In the genomic region with DNA sequence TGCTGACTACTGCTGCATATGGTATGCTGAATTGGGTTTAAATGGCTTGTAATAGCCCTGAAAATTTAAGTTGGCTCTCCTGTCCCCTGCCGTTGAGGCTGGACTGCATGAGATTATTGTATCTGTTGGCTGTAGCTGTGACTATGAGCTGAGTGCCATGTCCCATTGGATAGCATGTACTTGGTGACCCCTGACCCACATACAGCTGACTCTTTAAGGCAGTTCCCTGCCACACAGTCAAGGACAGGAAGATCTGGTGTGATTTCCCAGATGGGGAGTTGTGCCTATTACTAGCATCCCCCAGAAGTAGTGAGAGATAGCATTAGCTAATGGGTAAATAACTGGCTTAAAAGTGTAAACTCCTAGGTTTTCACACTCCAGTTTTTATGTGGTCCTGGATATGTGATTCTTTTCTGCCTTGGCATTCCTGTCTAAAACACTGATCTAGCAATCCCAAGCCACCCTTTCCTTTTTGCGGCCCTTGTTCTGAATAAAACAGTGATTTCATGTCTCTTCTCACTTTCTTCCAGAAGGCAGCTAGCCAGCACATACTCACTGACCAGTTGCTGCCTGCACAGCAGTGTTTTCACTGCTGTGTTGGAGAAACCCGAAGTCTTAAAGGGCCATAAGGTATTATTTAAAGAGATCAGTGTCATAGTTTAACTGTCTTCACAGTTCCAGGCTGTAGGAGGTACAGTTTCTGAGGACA, we compare ENCODE assay signal across 11 cellular contexts. TPM values are rescaled to one million over a fixed set of nuclear protein-coding genes. Genes with fewer than 3 reads are reported as not detected.
DNase-seq lines count a peak whose midpoint lies in the region; ATAC-seq, FAIRE-seq and TF ChIP-seq lines count a peak whose summit lies in the region.
"Had no signal": no experiment of that assay in that cellular context is flagged by ENCODE, and none has a peak within 500 bp of the region (broad histone marks: within the 10 kb centered on the region; RNA-seq: fewer than 3 reads in every experiment).

No MANE protein-coding gene starts in this region.

- H3K4me1 Mint-ChIP-seq in endodermal cell, result peaks cover 28% of the 10 kb centered on the region
- H3K4me1 Mint-ChIP-seq in activated CD8-positive, alpha-beta T cell treated with anti-CD3 and anti-CD28 coated beads for 36 hours (ENCODE audit: low read depth), result no peaks in the 10 kb centered on the region
- H3K4me1 Mint-ChIP-seq: central memory CD8-positive, alpha-beta T cell had no signal

- in situ Hi-C loops in HepG2 (cut with HindIII; ENCODE audit: extremely low pct_ligation_motif_present, low pct_unique_long_range_greater_than_20kb), result no loop called here

- 0 out of 2 replicates have a peak overlapping the region, but pooled peaks have one; percentile 6 for H3K27ac ChIP-seq in HUES6 (ENCODE audit: low read depth, low read length)
- H3K27ac ChIP-seq in endodermal cell (ENCODE audit: low read depth, low read length), result peak overlapping the region; percentile 67
- no peak overlapping the region for H3K27ac ChIP-seq in HepG2 (ENCODE audit: extremely low read length, insufficient read depth, low read length)

- H3K4me3 Mint-ChIP-seq in endodermal cell, result no peak overlapping the region
- H3K4me3 Mint-ChIP-seq in activated CD8-positive, alpha-beta T cell treated with anti-CD3 and anti-CD28 coated beads for 36 hours, result no peak overlapping the region
- H3K4me3 Mint-ChIP-seq: central memory CD8-positive, alpha-beta T cell had no signal

- FAIRE-seq in HepG2 (lab: Jason Lieb, UNC), result no peak

- 79 to 89% methylated on average over 2 to 3 of the region's 3 CpGs for WGBS in endodermal cell (ENCODE audit: insufficient coverage in 1 of 2, insufficient read length in 1 of 2), 2 experiments
- WGBS in HepG2 (ENCODE audit: low lambda C conversion rate), result 94% methylated on average over 3 of the region's 3 CpGs

- peaks cover 16% of the 10 kb centered on the region for H3K36me3 Mint-ChIP-seq in endodermal cell (ENCODE audit: low read depth)
- H3K36me3 Mint-ChIP-seq in activated CD8-positive, alpha-beta T cell treated with anti-CD3 and anti-CD28 coated beads for 36 hours (ENCODE audit: low read depth), result peaks cover 35% of the 10 kb centered on the region

- H2AFZ ChIP-seq in HepG2 (ENCODE audit: low read length), result no peak overlapping the region

- BruUV-seq in HepG2 (replicated peaks; lab: Mats Ljungman, UMichigan), result no TSS peak

- ATAC-seq in HepG2 (no peak), GM18870 (IDR thresholded peaks at IDR 0.05; ENCODE audit: unreplicated experiment) (no peak)
- no peak for ATAC-seq in activated CD8-positive, alpha-beta T cell treated with anti-CD3 and anti-CD28 coated beads for 36 hours

- H3K9me3 Mint-ChIP-seq in endodermal cell, result no peaks in the 10 kb centered on the region
- no peaks in the 10 kb centered on the region for H3K9me3 Mint-ChIP-seq in activated CD8-positive, alpha-beta T cell treated with anti-CD3 and anti-CD28 coated beads for 36 hours
- H3K9me3 Mint-ChIP-seq: central memory CD8-positive, alpha-beta T cell had no signal

- 0 out of 2 replicates have a peak, but pooled peaks cover 3% of the 10 kb centered on the region for H4K20me1 ChIP-seq in HepG2 (ENCODE audit: insufficient read depth, low read length)

- no peak for TF ChIP-seq RAD21 in HepG2 (CRISPR knock-in tag; IDR thresholded peaks at IDR 0.05)

- H3K4me1 ChIP-seq in HUES6 (ENCODE audit: control insufficient read depth, insufficient read depth, low read length), result peaks cover 32% of the 10 kb centered on the region
- H3K4me1 ChIP-seq in endodermal cell (ENCODE audit: control insufficient read depth, insufficient read depth, low read length), result peaks cover 13% of the 10 kb centered on the region
- peaks cover 44% of the 10 kb centered on the region for H3K4me1 ChIP-seq in HepG2 (ENCODE audit: insufficient read depth, low read length)

- POLR2A ChIA-PET in HepG2 (lab: Yijun Ruan, JAX), result no interaction called here
- POLR2A ChIA-PET in activated CD8-positive, alpha-beta T cell treated with anti-CD3 and anti-CD28 coated beads for 36 hours (lab: Charles Lee), result no interaction called here

- no peaks in the 10 kb centered on the region for H3K27me3 Mint-ChIP-seq in endodermal cell (ENCODE audit: insufficient read depth)
- no peaks in the 10 kb centered on the region for H3K27me3 Mint-ChIP-seq in activated CD8-positive, alpha-beta T cell treated with anti-CD3 and anti-CD28 coated beads for 36 hours
- H3K27me3 Mint-ChIP-seq: central memory CD8-positive, alpha-beta T cell had no signal

- no peak for TF ChIP-seq POLR2A in HepG2 (IDR thresholded peaks at IDR 0.05; ENCODE audit: insufficient read depth in 1 of 2, low read depth in 2 of 2, low read length in 2 of 2)

- DNase-seq in endodermal cell, result no peak
- no peak for DNase-seq in HepG2 (ENCODE audit: low spot score)
- peak; percentile 59 for DNase-seq in stromal cell of bone marrow (ENCODE audit: low read depth)
- no peak for DNase-seq in activated CD8-positive, alpha-beta T cell treated with anti-CD3 and anti-CD28 coated beads for 36 hours
- DNase-seq in OCI-M1 (lab: John Stamatoyannopoulos, UW), result no peak
- DNase-seq in activated CD8-positive, alpha-beta memory T cell treated with anti-CD3 and anti-CD28 coated beads, Interleukin-2, amount 50 U/mL, for 48 hours, result no peak
- DNase-seq: NCI-H187, nucleus accumbens had no signal

- H3K9ac ChIP-seq in HUES6 (ENCODE audit: low read length) (no peak overlapping the region), endodermal cell (ENCODE audit: extremely low read depth, low read length, poor library complexity, severe bottlenecking) (no peak overlapping the region), HepG2 (ENCODE audit: insufficient read depth, low read depth, low read length) (no peak overlapping the region)

- H3K27ac Mint-ChIP-seq in endodermal cell, result peak overlapping the region; percentile 45
- H3K27ac Mint-ChIP-seq in activated CD8-positive, alpha-beta T cell treated with anti-CD3 and anti-CD28 coated beads for 36 hours, result no peak overlapping the region

- CTCF ChIA-PET in HepG2 (lab: Yijun Ruan, JAX; ENCODE audit: low intra/inter-chr PET ratio, low total read pairs), result no interaction called here
- CTCF ChIA-PET in activated CD8-positive, alpha-beta T cell treated with anti-CD3 and anti-CD28 coated beads for 36 hours (lab: Charles Lee), result no interaction called here

- no peak for TF ChIP-seq CTCF in endodermal cell (conservative IDR thresholded peaks at IDR 0.05)
- no peak for TF ChIP-seq CTCF in HepG2 (CRISPR knock-in tag; IDR thresholded peaks at IDR 0.05)
- TF ChIP-seq CTCF in activated CD8-positive, alpha-beta T cell treated with anti-CD3 and anti-CD28 coated beads for 36 hours (IDR thresholded peaks at IDR 0.05), result no peak

- H3K9me3 ChIP-seq in HUES6 (ENCODE audit: control insufficient read depth, insufficient read depth, low read depth, low read length) (no peaks in the 10 kb centered on the region), endodermal cell (ENCODE audit: control insufficient read depth, low read length) (no peaks in the 10 kb centered on the region), HepG2 (ENCODE audit: low read length) (no peaks in the 10 kb centered on the region)

- no peaks in the 10 kb centered on the region for H3K27me3 ChIP-seq in HUES6 (ENCODE audit: control insufficient read depth, insufficient read depth, low read length)
- H3K27me3 ChIP-seq in endodermal cell (ENCODE audit: control insufficient read depth, insufficient read depth, low read length, poor library complexity, severe bottlenecking), result no peaks in the 10 kb centered on the region
- H3K27me3 ChIP-seq in HepG2 (ENCODE audit: control insufficient read depth in 1 of 2, insufficient read depth in 2 of 2, low read length in 2 of 2), result no peaks in the 10 kb centered on the region

- no peak overlapping the region for H3K4me2 ChIP-seq in HepG2 (ENCODE audit: low read depth, low read length)

- H3K36me3 ChIP-seq in HUES6 (ENCODE audit: control insufficient read depth, insufficient read depth, low read length), result peaks cover 42% of the 10 kb centered on the region
- peaks cover 73% of the 10 kb centered on the region for H3K36me3 ChIP-seq in endodermal cell (ENCODE audit: control insufficient read depth, insufficient read depth, low read length)
- H3K36me3 ChIP-seq in HepG2 (replicated peaks in 1 of 2; ENCODE audit: control insufficient read depth in 1 of 2, insufficient read depth in 2 of 2, low read length in 2 of 2), result peaks cover 11 to 57% of the 10 kb centered on the region in 2 experiments

- TF ChIP-seq EP300 in HepG2 (IDR thresholded peaks at IDR 0.05; ENCODE audit: low read depth in 2 of 2, low read length in 2 of 2) (no peak), HepG2 (CRISPR knock-in tag; IDR thresholded peaks at IDR 0.05; ENCODE audit: borderline replicate concordance) (no peak)

- intact Hi-C loops in HepG2 (cut with micrococcal nuclease; ENCODE audit: unreplicated experiment), result no loop called here
- intact Hi-C loops in activated CD8-positive, alpha-beta T cell treated with anti-CD3 and anti-CD28 coated beads for 36 hours (cut with micrococcal nuclease), result no loop called here

- no peaks in the 10 kb centered on the region for H3K79me2 ChIP-seq in HepG2 (ENCODE audit: insufficient read depth, low read length)

- H3K4me3 ChIP-seq in HUES6 (ENCODE audit: low read depth, low read length) (no peak overlapping the region), endodermal cell (ENCODE audit: low read length) (no peak overlapping the region), HepG2 (replicated peaks in 1 of 3; ENCODE audit: insufficient read depth in 1 of 3, low read depth in 2 of 3, low read length in 3 of 3) (no peak overlapping the region)

RNA-seq across cellular contexts. Expression of a gene that starts 35.9 kb away (rescaled TPM):
- 1 to 10 TPM; 1.5 TPM for total RNA-seq in endodermal cell
- polyA plus RNA-seq in endodermal cell (2013, experiment 1 of 2), result 18.8 TPM
- 16.4 TPM for polyA plus RNA-seq in endodermal cell (2013, experiment 2 of 2)
- not detected in 2 replicates for total RNA-seq in HepG2 (2016; rRNA removed; fragmentation: Illumina TruSeq; extraction: Trizol)
- total RNA-seq in HepG2 (2016; cell fraction: cytosol; rRNA removed; fragmentation: Illumina TruSeq; extraction: Trizol; ENCODE audit: low read depth), result not detected in 2 replicates
- not detected in 2 replicates for total RNA-seq in HepG2 (2016; cell fraction: insoluble cytoplasmic fraction; rRNA removed; fragmentation: Illumina TruSeq; extraction: Trizol)
- total RNA-seq in HepG2 (2016; cell fraction: membrane; rRNA removed; fragmentation: Illumina TruSeq; extraction: Trizol), result not detected in 2 replicates
- total RNA-seq in HepG2 (2016; cell fraction: nucleus; rRNA removed; fragmentation: Illumina TruSeq; extraction: Trizol), result not detected in 2 replicates
- not detected in 2 replicates for polyA plus RNA-seq in HepG2 (2011; rRNA removed)
- polyA plus RNA-seq in HepG2 (2011; cell fraction: cytosol; rRNA removed), result not detected in 2 replicates
- not detected in 2 replicates for polyA plus RNA-seq in HepG2 (2011; cell fraction: nucleus; rRNA removed)
- polyA plus RNA-seq in HepG2 (2012), result 0.08 and 0.23 TPM in 2 replicates
- polyA plus RNA-seq in HepG2 (2016; cell fraction: cytosol; fragmentation: Illumina TruSeq; extraction: Trizol; ENCODE audit: low read depth), result not detected in 2 replicates
- polyA plus RNA-seq in HepG2 (2016; cell fraction: insoluble cytoplasmic fraction; fragmentation: Illumina TruSeq; extraction: Trizol; ENCODE audit: low read depth), result not detected in 2 replicates
- polyA plus RNA-seq in HepG2 (2016; cell fraction: membrane; fragmentation: Illumina TruSeq; extraction: Trizol; ENCODE audit: low read depth), result not detected in 2 replicates
- polyA plus RNA-seq in HepG2 (2016; cell fraction: nucleus; fragmentation: Illumina TruSeq; extraction: Trizol; ENCODE audit: insufficient read depth, low read depth), result not detected in 2 replicates
- not detected in 2 replicates for polyA minus RNA-seq in HepG2 (2011; rRNA and poly(A)+ RNA removed; ENCODE audit: low replicate concordance)
- not detected in 2 replicates for polyA minus RNA-seq in HepG2 (2011; cell fraction: cytosol; rRNA and poly(A)+ RNA removed)
- polyA minus RNA-seq in HepG2 (2011; cell fraction: nucleus; rRNA and poly(A)+ RNA removed), result not detected in 2 replicates
- not detected for total RNA-seq in activated CD8-positive, alpha-beta T cell treated with anti-CD3 and anti-CD28 coated beads for 36 hours
